In genomic region chr11:12112731-12113130, GRCh38 we compare ENCODE assay signal across 13 cellular contexts. TPM values are rescaled to one million over a fixed set of nuclear protein-coding genes. Genes with fewer than 3 reads are reported as not detected.
DNase-seq lines count a peak whose midpoint lies in the region; ATAC-seq, FAIRE-seq and TF ChIP-seq lines count a peak whose summit lies in the region.
"Had no signal": no experiment of that assay in that cellular context is flagged by ENCODE, and none has a peak within 500 bp of the region (broad histone marks: within the 10 kb centered on the region; RNA-seq: fewer than 3 reads in every experiment).

No MANE protein-coding gene starts in this region.

- H3K4me1 ChIP-seq in thoracic aorta (ENCODE audit: control insufficient read depth in 1 of 2, low read depth in 2 of 2): peaks cover 30 to 55% of the 10 kb centered on the region in 2 donors

- ATAC-seq in thoracic aorta (ENCODE audit: insufficient number of reproducible peaks, low FRiP score, low read depth) (no peak), HG02571 (IDR thresholded peaks at IDR 0.05; ENCODE audit: unreplicated experiment) (no peak)
- ATAC-seq: GM12878, left cardiac atrium had no signal

- peak overlapping the region; percentile 22 for H3K27ac ChIP-seq in angular gyrus (ENCODE audit: low read depth, low read length)
- peak overlapping the region; percentile 97 to 99 for H3K27ac ChIP-seq in thoracic aorta

- peak overlapping the region; percentile 67 for H3K27ac Mint-ChIP-seq in activated CD4-positive, alpha-beta T cell treated with anti-CD3 and anti-CD28 coated beads, Interleukin-2, amount 10 ng/mL, durations not matched to agents 24 days and 14 days

- H3K4me1 Mint-ChIP-seq in activated CD4-positive, alpha-beta T cell treated with anti-CD3 and anti-CD28 coated beads, Interleukin-2, amount 10 ng/mL, durations not matched to agents 24 days and 14 days: peaks cover 63% of the 10 kb centered on the region

- H3K4me3 Mint-ChIP-seq in activated CD4-positive, alpha-beta T cell treated with anti-CD3 and anti-CD28 coated beads, Interleukin-2, amount 10 ng/mL, durations not matched to agents 24 days and 14 days: peak overlapping the region; percentile 89

- H3K4me3 ChIP-seq in thoracic aorta: peak overlapping the region; percentile 95
- H3K4me3 ChIP-seq: GM12878 had no signal

- DNase-seq in activated CD4-positive, alpha-beta T cell treated with anti-CD3 and anti-CD28 coated beads, Interleukin-2, amount 10 ng/mL, durations not matched to agents 24 days and 14 days: no peak
- no peak for DNase-seq in activated CD4-positive, alpha-beta T cell treated with anti-CD3 and anti-CD28 coated beads for 48 hours
- DNase-seq in glomerular visceral epithelial cell (ENCODE audit: extremely low spot score) (peak; percentile 57), thoracic aorta (ENCODE audit: low spot score) (no peak), H54 (ENCODE audit: insufficient read length, low spot score) (no peak)
- DNase-seq in activated CD4-positive, CD25-positive, alpha-beta regulatory T cell (lab: John Stamatoyannopoulos, UW): no peak
- DNase-seq: amygdala, left cardiac atrium, NCI-H1694, occipital lobe had no signal

- no peaks in the 10 kb centered on the region for H3K9me3 Mint-ChIP-seq in activated CD4-positive, alpha-beta T cell treated with anti-CD3 and anti-CD28 coated beads, Interleukin-2, amount 10 ng/mL, durations not matched to agents 24 days and 14 days

- intact Hi-C loops in activated CD4-positive, alpha-beta T cell treated with anti-CD3 and anti-CD28 coated beads, Interleukin-2, amount 10 ng/mL, durations not matched to agents 24 days and 14 days (cut with micrococcal nuclease): loop anchor here (2.0 to 5.0 kb wide), 3 partner anchors 22 to 85 kb away; no protein-coding TSS in a partner anchor

- no peaks in the 10 kb centered on the region for H3K9me3 ChIP-seq in thoracic aorta

- no peak for FAIRE-seq in H54 (lab: Jason Lieb, UNC)
- FAIRE-seq: GM12878 had no signal

- H3K36me3 ChIP-seq in thoracic aorta: no peaks in the 10 kb centered on the region

- no peaks in the 10 kb centered on the region for H3K27me3 Mint-ChIP-seq in activated CD4-positive, alpha-beta T cell treated with anti-CD3 and anti-CD28 coated beads, Interleukin-2, amount 10 ng/mL, durations not matched to agents 24 days and 14 days

- peaks cover 38% of the 10 kb centered on the region for H3K36me3 Mint-ChIP-seq in activated CD4-positive, alpha-beta T cell treated with anti-CD3 and anti-CD28 coated beads, Interleukin-2, amount 10 ng/mL, durations not matched to agents 24 days and 14 days (ENCODE audit: low read depth)

- TF ChIP-seq POLR2A in H54 (IDR thresholded peaks at IDR 0.05; ENCODE audit: low read depth, low read length): no peak

- no peaks in the 10 kb centered on the region for H3K27me3 ChIP-seq in thoracic aorta (replicated peaks; ENCODE audit: insufficient read depth)

- TF ChIP-seq CTCF in thoracic aorta (IDR thresholded peaks at IDR 0.05): no peak

RNA-seq across cellular contexts. Expression of gene MICAL2, which starts 2.3 kb away (rescaled TPM):
- total RNA-seq in activated CD4-positive, alpha-beta T cell treated with anti-CD3 and anti-CD28 coated beads, Interleukin-2, amount 10 ng/mL, durations not matched to agents 24 days and 14 days: 501 and 510 TPM in 2 replicates
- total RNA-seq in thoracic aorta: 100 to 1,000 TPM; 791 to 989 TPM
